Comparison of ENCODE assay signal across 10 cellular contexts in genomic region chr12:26630546-26631027, GRCh38.
DNase-seq lines count a peak whose midpoint lies in the region; ATAC-seq and TF ChIP-seq lines count a peak whose summit lies in the region.
"Had no signal": no experiment of that assay in that cellular context is flagged by ENCODE, and none has a peak within 500 bp of the region (broad histone marks: within the 10 kb centered on the region; RNA-seq: fewer than 3 reads in every experiment).

No MANE protein-coding gene starts in this region.

- H3K27ac ChIP-seq in rectal smooth muscle tissue (ENCODE audit: low read depth, low read length): peak overlapping the region; percentile 45

- H3K36me3 ChIP-seq in rectal smooth muscle tissue (ENCODE audit: control insufficient read depth, insufficient read depth, low read length): no peaks in the 10 kb centered on the region

- no peaks in the 10 kb centered on the region for H3K27me3 ChIP-seq in rectal smooth muscle tissue (ENCODE audit: control insufficient read depth, insufficient read depth, low read length)

- DNase-seq in Daoy (ENCODE audit: low read depth): peak; percentile 91
- DNase-seq in T1000 (lab: John Stamatoyannopoulos, UW): peak; percentile 67
- peak; percentile 78 for DNase-seq in glomerular endothelial cell (ENCODE audit: extremely low read depth, low read depth, low spot score)
- DNase-seq in 8988T: no peak
- no peak for DNase-seq in activated CD4-positive, alpha-beta T cell treated with anti-CD3 and anti-CD28 coated beads for 1 hour
- DNase-seq in HEK293T (ENCODE audit: extremely low spot score): no peak
- DNase-seq: NCI-H510A; stimulated activated naive CD4-positive, alpha-beta T cell had no signal

- H3K4me1 ChIP-seq in rectal smooth muscle tissue (ENCODE audit: control insufficient read depth, insufficient read depth, low read length): peaks cover 2% of the 10 kb centered on the region

- POLR2A ChIA-PET in HEK293T (lab: Yijun Ruan, JAX): no interaction called here

- CTCF ChIA-PET in HEK293T (lab: Yijun Ruan, JAX): interaction anchor here (0.6 to 1.3 kb wide), 5 partner anchors 17 to 513 kb away, joined by 3 to 6 read pairs (median 4); no protein-coding TSS in a partner anchor

- ATAC-seq in HG02973 (IDR thresholded peaks at IDR 0.05; ENCODE audit: unreplicated experiment): no peak

- H3K4me3 ChIP-seq in rectal smooth muscle tissue (ENCODE audit: low read length): no peak overlapping the region

- no peak overlapping the region for H3K9ac ChIP-seq in rectal smooth muscle tissue (ENCODE audit: low read length)

TF ChIP-seq in HEK293T, 16 proteins besides CTCF, POLR2A, EP300 and RAD21:
- TF ChIP-seq ZNF384 (IDR thresholded peaks at IDR 0.05): no peak
- TF ChIP-seq FOXA1 (IDR thresholded peaks at IDR 0.05): no peak
- TF ChIP-seq ELF4 (IDR thresholded peaks at IDR 0.05): no peak
- no peak for TF ChIP-seq PKNOX1 (IDR thresholded peaks at IDR 0.05)
- TF ChIP-seq BHLHE40 (IDR thresholded peaks at IDR 0.05; ENCODE audit: borderline replicate concordance): no peak
- no peak for TF ChIP-seq ARNT (IDR thresholded peaks at IDR 0.05)
- TF ChIP-seq SP1 (IDR thresholded peaks at IDR 0.05): no peak
- no peak for TF ChIP-seq SUZ12 (IDR thresholded peaks at IDR 0.05)
- TF ChIP-seq LEF1 (IDR thresholded peaks at IDR 0.05; ENCODE audit: borderline replicate concordance): no peak
- TF ChIP-seq TARDBP (IDR thresholded peaks at IDR 0.05): no peak
- no peak for TF ChIP-seq NFRKB (IDR thresholded peaks at IDR 0.05)
- TF ChIP-seq FOXM1 (IDR thresholded peaks at IDR 0.05; ENCODE audit: borderline replicate concordance): no peak
- no peak for TF ChIP-seq HDGF (IDR thresholded peaks at IDR 0.05; ENCODE audit: borderline replicate concordance)
- TF ChIP-seq L3MBTL2 (conservative IDR thresholded peaks at IDR 0.05): no peak
TF ChIP-seq in HEK293T: peak in this region for 0.

Comparison
In these comparisons a context has a peak if more than half of its experiments do, and no peak if none do; other contexts are left out.
1. DNase-seq: peak in Daoy (single experiment), T1000 (single experiment) and glomerular endothelial cell (single experiment); none in 8988T (single experiment), activated CD4-positive, alpha-beta T cell treated with anti-CD3 and anti-CD28 coated beads for 1 hour (single experiment) and HEK293T (single experiment).